In genomic region chr4:153131478-153132069, GRCh38 we compare ENCODE assay signal across 14 cellular contexts.
DNase-seq lines count a peak whose midpoint lies in the region; ATAC-seq, FAIRE-seq and TF ChIP-seq lines count a peak whose summit lies in the region.
"Had no signal": no experiment of that assay in that cellular context is flagged by ENCODE, and none has a peak within 500 bp of the region (broad histone marks: within the 10 kb centered on the region; RNA-seq: fewer than 3 reads in every experiment).

No MANE protein-coding gene starts in this region.

- no peak overlapping the region for H3K27ac Mint-ChIP-seq in activated T-cell treated with anti-CD3 and anti-CD28 coated beads, Interleukin-2, amount 50 U/mL, for 24 hours
- peak overlapping the region; percentile 11 for H3K27ac Mint-ChIP-seq in T-helper 17 cell
- H3K27ac Mint-ChIP-seq: brain had no signal

- ATAC-seq in T-helper 17 cell = no peak
- ATAC-seq in gastroesophageal sphincter = no peak
- ATAC-seq in HG02678 (IDR thresholded peaks at IDR 0.05; ENCODE audit: unreplicated experiment) = no peak
- no peak for ATAC-seq in HG03469 (IDR thresholded peaks at IDR 0.05; ENCODE audit: unreplicated experiment)

- peaks cover 0 to 6% (median 0%) of the 10 kb centered on the region in 3 donors for H3K4me1 ChIP-seq in gastroesophageal sphincter

- WGBS in gastroesophageal sphincter (ENCODE audit: low coverage in 1 of 2), 2 donors = 60 to 67% methylated on average over 7 to 8 of the region's 9 CpGs

- FAIRE-seq in GM19239 (lab: Jason Lieb, UNC) = no peak

- H3K4me3 ChIP-seq in gastroesophageal sphincter = no peak overlapping the region
- H3K4me3 ChIP-seq: left ventricle myocardium inferior had no signal

- no peaks in the 10 kb centered on the region for H3K27me3 ChIP-seq in gastroesophageal sphincter
- H3K27me3 ChIP-seq: BE2C had no signal

- H3K9me3 ChIP-seq in T-helper 17 cell (ENCODE audit: control insufficient read depth, low read length, poor library complexity, severe bottlenecking) (no peaks in the 10 kb centered on the region), gastroesophageal sphincter (no peaks in the 10 kb centered on the region)
- H3K9me3 ChIP-seq: BE2C, left ventricle myocardium inferior had no signal

- H3K36me3 ChIP-seq in gastroesophageal sphincter = no peaks in the 10 kb centered on the region
- H3K36me3 ChIP-seq: BE2C, left ventricle myocardium inferior had no signal

- H3K4me1 Mint-ChIP-seq in activated T-cell treated with anti-CD3 and anti-CD28 coated beads, Interleukin-2, amount 50 U/mL, for 24 hours (ENCODE audit: low read depth) = peaks cover 23% of the 10 kb centered on the region
- H3K4me1 Mint-ChIP-seq in T-helper 17 cell = peaks cover 10% of the 10 kb centered on the region

- H3K4me3 Mint-ChIP-seq in activated T-cell treated with anti-CD3 and anti-CD28 coated beads, Interleukin-2, amount 50 U/mL, for 24 hours = no peak overlapping the region
- no peak overlapping the region for H3K4me3 Mint-ChIP-seq in T-helper 17 cell
- H3K4me3 Mint-ChIP-seq: brain had no signal

- peak; percentile 22 for DNase-seq in activated T-cell treated with anti-CD3 and anti-CD28 coated beads, Interleukin-2, amount 50 U/mL, for 24 hours
- no peak for DNase-seq in activated T-cell treated with anti-CD3 and anti-CD28 coated beads, Interleukin-2, amount 50 U/mL, for 1 hour
- DNase-seq in T-helper 17 cell (no peak), globus pallidus (ENCODE audit: low spot score) (peak; percentile 88), GM19239 (ENCODE audit: insufficient read length, low spot score) (no peak)
- DNase-seq: BE2C; left ventricle myocardium inferior; NCI-H1930; stimulated activated CD4-positive, alpha-beta T cell treated with anti-CD3 and anti-CD28 coated beads, Interleukin-4, amount 100 ng/mL, for 1 hour had no signal

- no peaks in the 10 kb centered on the region for H3K27me3 Mint-ChIP-seq in activated T-cell treated with anti-CD3 and anti-CD28 coated beads, Interleukin-2, amount 50 U/mL, for 24 hours
- peaks cover 2% of the 10 kb centered on the region for H3K27me3 Mint-ChIP-seq in T-helper 17 cell
- H3K27me3 Mint-ChIP-seq: brain had no signal

- TF ChIP-seq CTCF in gastroesophageal sphincter (IDR thresholded peaks at IDR 0.05) = no peak

- no peak overlapping the region for H3K27ac ChIP-seq in gastroesophageal sphincter
- H3K27ac ChIP-seq: left ventricle myocardium inferior, parathyroid adenoma had no signal

- no peaks in the 10 kb centered on the region for H3K36me3 Mint-ChIP-seq in activated T-cell treated with anti-CD3 and anti-CD28 coated beads, Interleukin-2, amount 50 U/mL, for 24 hours (ENCODE audit: low read depth)
- no peaks in the 10 kb centered on the region for H3K36me3 Mint-ChIP-seq in T-helper 17 cell (ENCODE audit: low read depth)
- H3K36me3 Mint-ChIP-seq: brain had no signal

- peaks cover 5% of the 10 kb centered on the region for H3K9me3 Mint-ChIP-seq in activated T-cell treated with anti-CD3 and anti-CD28 coated beads, Interleukin-2, amount 50 U/mL, for 24 hours

- TF ChIP-seq EP300 in gastroesophageal sphincter (IDR thresholded peaks at IDR 0.05) = no peak

- no peak for TF ChIP-seq POLR2A in gastroesophageal sphincter (IDR thresholded peaks at IDR 0.05)

Comparison
In these comparisons a context has a peak if more than half of its experiments do, and no peak if none do; other contexts are left out.
1. DNase-seq: peak in activated T-cell treated with anti-CD3 and anti-CD28 coated beads, Interleukin-2, amount 50 U/mL, for 24 hours (single experiment) and globus pallidus (single experiment); none in activated T-cell treated with anti-CD3 and anti-CD28 coated beads, Interleukin-2, amount 50 U/mL, for 1 hour (single experiment), T-helper 17 cell (0 of 3) and GM19239 (single experiment).